In genomic region chr7:93509303-93509702, GRCh38 we compare ENCODE assay signal across 4 cellular contexts.
TF ChIP-seq lines count a peak whose summit lies in the region.

No MANE protein-coding gene starts in this region.

TF ChIP-seq in HepG2, 621 proteins besides CTCF, POLR2A, EP300 and RAD21:
- TF ChIP-seq MAFF (IDR thresholded peaks at IDR 0.05; ENCODE audit: low read depth, low read length) (peak; percentile 54; the same call in 1 of the 2 replicates), NCOA5 (CRISPR knock-in tag; IDR thresholded peaks at IDR 0.05) (no peak), MAFK (conservative IDR thresholded peaks at IDR 0.05 in 1 of 2, IDR thresholded peaks at IDR 0.05 in 1 of 2; ENCODE audit: low read length in 2 of 2) (peak in 1 of 2 experiments; percentile 57; a peak in 2 of 4 replicates), HOXD1 (CRISPR knock-in tag; IDR thresholded peaks at IDR 0.05) (no peak)

TF ChIP-seq in A549, 52 proteins besides CTCF, POLR2A, EP300 and RAD21:
- TF ChIP-seq ESRRA (IDR thresholded peaks at IDR 0.05; ENCODE audit: borderline replicate concordance, low read length) (no peak), ZFP36 (IDR thresholded peaks at IDR 0.05; ENCODE audit: borderline replicate concordance, partially characterized antibody) (no peak), NR3C1 (IDR thresholded peaks at IDR 0.05) (no peak), NFE2L2 (conservative IDR thresholded peaks at IDR 0.05; ENCODE audit: low read length) (no peak), MAFK (IDR thresholded peaks at IDR 0.05; ENCODE audit: partially characterized antibody) (peak; percentile 54)

TF ChIP-seq in IMR-90, 13 proteins besides CTCF, POLR2A, EP300 and RAD21:
- no peak for TF ChIP-seq MXI1 (IDR thresholded peaks at IDR 0.05; ENCODE audit: borderline replicate concordance, low read depth, low read length)
- TF ChIP-seq RFX5 (IDR thresholded peaks at IDR 0.05; ENCODE audit: low read depth, low read length): no peak
- TF ChIP-seq MAFK (IDR thresholded peaks at IDR 0.05; ENCODE audit: low read depth, low read length): peak; percentile 20; the same call in 1 of the 2 replicates
- TF ChIP-seq CHD1 (IDR thresholded peaks at IDR 0.05; ENCODE audit: low read depth, low read length): no peak
- TF ChIP-seq NFE2L2 (IDR thresholded peaks at IDR 0.05; ENCODE audit: low read depth, low read length): no peak
- TF ChIP-seq ELK1 (IDR thresholded peaks at IDR 0.05; ENCODE audit: borderline replicate concordance, low read depth, low read length): no peak

TF ChIP-seq in K562, 482 proteins besides CTCF, POLR2A, EP300 and RAD21:
- TF ChIP-seq ZNF830 (CRISPR knock-in tag; IDR thresholded peaks at IDR 0.05) (no peak), MAFF (IDR thresholded peaks at IDR 0.05; ENCODE audit: low read length) (peak; percentile 33; the same call in 1 of the 2 replicates), ZNF316 (IDR thresholded peaks at IDR 0.05) (peak; percentile 86), C11orf30 (IDR thresholded peaks at IDR 0.05; ENCODE audit: low read depth) (peak; percentile 66), MAFG (tag; conservative IDR thresholded peaks at IDR 0.05) (peak; percentile 28; the same call in 1 of the 2 replicates)
